8 cellular contexts compared by ENCODE assay signal in the genomic region with DNA sequence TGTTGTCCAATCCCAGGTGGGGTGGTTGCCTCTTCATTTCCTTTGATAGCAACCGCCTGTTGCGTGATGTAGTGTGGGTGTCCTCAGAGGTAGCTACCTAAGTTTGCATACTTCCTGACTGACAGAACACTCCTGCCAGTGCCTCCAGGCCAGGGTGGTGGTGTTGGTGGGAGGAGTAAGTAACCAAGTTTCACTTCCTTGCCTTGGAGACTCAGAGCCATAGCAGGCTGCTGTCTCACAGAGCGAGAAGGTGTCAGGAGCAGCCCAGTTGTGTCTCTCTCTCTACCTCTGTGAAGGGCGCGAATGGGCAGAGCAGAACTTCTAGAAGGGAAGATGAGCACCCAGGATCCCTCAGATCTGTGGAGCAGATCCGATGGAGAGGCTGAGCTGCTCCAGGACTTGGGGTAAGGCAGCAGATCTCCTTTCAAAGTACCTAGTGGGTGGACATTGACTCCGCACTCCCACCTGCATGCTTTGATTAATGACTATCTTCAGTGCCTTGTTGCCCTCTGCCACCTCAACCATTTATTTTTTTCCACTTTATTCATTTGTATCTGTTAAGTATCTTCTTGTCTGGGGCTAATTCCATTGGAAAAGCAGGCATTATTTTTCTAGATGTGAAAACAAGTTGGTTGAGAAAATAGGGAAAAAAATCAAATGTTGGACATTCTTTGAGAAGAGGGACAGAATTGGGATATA. TPM values are rescaled to one million over a fixed set of nuclear protein-coding genes. Genes with fewer than 3 reads are reported as not detected.
DNase-seq lines count a peak whose midpoint lies in the region; ATAC-seq, FAIRE-seq and TF ChIP-seq lines count a peak whose summit lies in the region.

A gene with protein sequence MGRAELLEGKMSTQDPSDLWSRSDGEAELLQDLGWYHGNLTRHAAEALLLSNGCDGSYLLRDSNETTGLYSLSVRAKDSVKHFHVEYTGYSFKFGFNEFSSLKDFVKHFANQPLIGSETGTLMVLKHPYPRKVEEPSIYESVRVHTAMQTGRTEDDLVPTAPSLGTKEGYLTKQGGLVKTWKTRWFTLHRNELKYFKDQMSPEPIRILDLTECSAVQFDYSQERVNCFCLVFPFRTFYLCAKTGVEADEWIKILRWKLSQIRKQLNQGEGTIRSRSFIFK (plus strand): TSS at position 217 of the 699 bp plus-strand sequence. CDS start 87 bp downstream, at position 304.

- FAIRE-seq in K562 (lab: Jason Lieb, UNC) = no peak

- H3K18ac ChIP-seq in neuronal stem cell (ENCODE audit: low read length) = no peak within 1 kb of the TSS

- intact Hi-C loops in K562 (cut with micrococcal nuclease) = no loop called here
- intact Hi-C loops in upper lobe of right lung (cut with DNase I) = no loop called here

- H3K27me3 ChIP-seq in K562 (ENCODE audit: control insufficient read depth in 2 of 2, insufficient read depth in 2 of 2, low read length in 2 of 2) (no peaks in the 10 kb centered on the region), neuronal stem cell (ENCODE audit: control insufficient read depth in 3 of 3, insufficient read depth in 3 of 3, low read depth in 1 of 3, low read length in 3 of 3) (peaks cover 0 to 19% (median 0%) of the 10 kb centered on the region in 3 experiments), upper lobe of right lung (no peaks in the 10 kb centered on the region)

- peak; percentile 96 for ATAC-seq in HG03159 (IDR thresholded peaks at IDR 0.05; ENCODE audit: unreplicated experiment)
- ATAC-seq in K562 = peak; percentile 65
- peak; percentile 89 for ATAC-seq in upper lobe of right lung

- no peaks in the 10 kb centered on the region for H3K9me1 ChIP-seq in K562 (ENCODE audit: control insufficient read depth, insufficient read depth, low read length)

- no TSS peak for BruUV-seq in K562 (replicated peaks; lab: Mats Ljungman, UMichigan)

- no peak within 1 kb of the TSS for H3K23ac ChIP-seq in neuronal stem cell (ENCODE audit: low read depth, low read length, poor library complexity)

- H2AFZ ChIP-seq in K562 (ENCODE audit: low read depth, low read length) = peak within 1 kb of the TSS; percentile 75
- peak within 1 kb of the TSS; percentile 3 for H2AFZ ChIP-seq in neuronal stem cell (ENCODE audit: low read length)

- POLR2A ChIA-PET in K562 (lab: Yijun Ruan, JAX) = interaction anchor here (1.1 to 2.6 kb wide), 3 partner anchors 12 to 132 kb away, joined by 3 to 9 read pairs (median 3); no protein-coding TSS in a partner anchor

- H3K4ac ChIP-seq in neuronal stem cell (ENCODE audit: low read length) = no peak within 1 kb of the TSS

- WGBS in K562 (ENCODE audit: insufficient coverage, low coverage, missing lambda C conversion rate) = 54% methylated on average over 7 of the region's 7 CpGs
- no CpG with 5 or more reads among the region's 7 CpGs for whole genome bisulfite sequencing in neuronal stem cell (ENCODE audit: extremely low coverage in 2 of 2, insufficient read length in 2 of 2, insufficient replicate concordance in 1 of 2), 2 donors

- H3K9me3 ChIP-seq in K562 (replicated peaks; ENCODE audit: control insufficient read depth, insufficient read depth, low read depth, low read length) = no peaks in the 10 kb centered on the region
- no peaks in the 10 kb centered on the region for H3K9me3 ChIP-seq in neuronal stem cell (replicated peaks in 1 of 2; ENCODE audit: control insufficient read depth in 2 of 2, insufficient read depth in 1 of 2, low read depth in 1 of 2, low read length in 2 of 2)
- H3K9me3 ChIP-seq in upper lobe of right lung = no peaks in the 10 kb centered on the region

- no peak within 1 kb of the TSS for H3K4me3 ChIP-seq in K562
- H3K4me3 ChIP-seq in neuronal stem cell (ENCODE audit: low read length in 2 of 2) = no peak within 1 kb of the TSS
- H3K4me3 ChIP-seq in upper lobe of right lung = peak within 1 kb of the TSS; percentile 49

- no peaks in the 10 kb centered on the region for H4K20me1 ChIP-seq in K562 (replicated peaks; ENCODE audit: control insufficient read depth, insufficient read depth, low read length)

- H3K9ac ChIP-seq in K562 (ENCODE audit: insufficient read depth in 1 of 2, low read depth in 2 of 2, low read length in 2 of 2) (peak within 1 kb of the TSS in 1 of 2 experiments; percentile 11; a peak in 2 of 4 replicates), neuronal stem cell (ENCODE audit: low read depth, low read length, poor library complexity) (no peak within 1 kb of the TSS)

- no peak within 1 kb of the TSS for H2BK5ac ChIP-seq in neuronal stem cell (ENCODE audit: low read length)

- peaks cover 6 to 20% of the 10 kb centered on the region in 2 experiments; a peak in 3 of 5 replicates for H3K4me1 ChIP-seq in K562 (replicated peaks in 1 of 2; ENCODE audit: control insufficient read depth in 2 of 2, insufficient read depth in 2 of 2, low read length in 2 of 2)
- H3K4me1 ChIP-seq in neuronal stem cell (ENCODE audit: control insufficient read depth in 2 of 2, insufficient read depth in 1 of 2, low read depth in 1 of 2, low read length in 2 of 2) = no peaks in the 10 kb centered on the region
- peaks cover 4% of the 10 kb centered on the region for H3K4me1 ChIP-seq in upper lobe of right lung

- H4K8ac ChIP-seq in neuronal stem cell (ENCODE audit: low read depth, low read length) = no peak within 1 kb of the TSS

- H3K4me2 ChIP-seq in K562 (ENCODE audit: insufficient read depth, low read length) (peak within 1 kb of the TSS; percentile 58), neuronal stem cell (ENCODE audit: insufficient read depth, low read length, poor library complexity, severe bottlenecking) (no peak within 1 kb of the TSS)

- H2BK15ac ChIP-seq in neuronal stem cell (ENCODE audit: low read length) = no peak within 1 kb of the TSS

- TF ChIP-seq EP300 in K562 (IDR thresholded peaks at IDR 0.05; ENCODE audit: low read length) = no peak

- no peak within 1 kb of the TSS for H2BK120ac ChIP-seq in neuronal stem cell (ENCODE audit: low read depth, low read length)

- no peak for TF ChIP-seq RAD21 in K562 (CRISPR knock-in tag; conservative IDR thresholded peaks at IDR 0.05 in 1 of 2, IDR thresholded peaks at IDR 0.05 in 1 of 2)

- H2BK12ac ChIP-seq in neuronal stem cell (ENCODE audit: low read length) = no peak within 1 kb of the TSS

- no peaks in the 10 kb centered on the region for H3K79me1 ChIP-seq in neuronal stem cell (ENCODE audit: low read depth, low read length)

- no peak within 1 kb of the TSS for H2AK5ac ChIP-seq in neuronal stem cell (ENCODE audit: low read depth, low read length)

- DNase-seq in GM19238 (ENCODE audit: insufficient read length, low spot score) = peak; percentile 58
- peak; percentile 59 for DNase-seq in T-helper 9 cell
- no peak for DNase-seq in K562 (ENCODE audit: extremely low read depth in 1 of 4, low spot score in 3 of 4)
- DNase-seq in neuronal stem cell (ENCODE audit: low spot score) = no peak
- peak; percentile 74 for DNase-seq in upper lobe of right lung
- no peak for DNase-seq in NK-92 (lab: John Stamatoyannopoulos, UW; ENCODE audit: unreplicated experiment)
- DNase-seq in NCI-H748 treated with DMSO at 0.1 percent for 48 hours (lab: John Stamatoyannopoulos, UW) = no peak

- H3K79me2 ChIP-seq in K562 (ENCODE audit: control insufficient read depth, insufficient read depth, low read length) = no peaks in the 10 kb centered on the region

- no peak for TF ChIP-seq POLR2A in K562 (conservative IDR thresholded peaks at IDR 0.05)

- no peak within 1 kb of the TSS for H4K91ac ChIP-seq in neuronal stem cell (ENCODE audit: low read depth, low read length, poor library complexity)

- in situ Hi-C loops in K562 (cut with MboI) = no loop called here

- no peak within 1 kb of the TSS for H3K27ac ChIP-seq in K562 (ENCODE audit: extremely low read depth, low read depth, low read length)
- no peak within 1 kb of the TSS for H3K27ac ChIP-seq in neuronal stem cell (replicated peaks; ENCODE audit: low read length)
- peak within 1 kb of the TSS; percentile 76 for H3K27ac ChIP-seq in upper lobe of right lung

- H3K36me3 ChIP-seq in K562 (ENCODE audit: control insufficient read depth, insufficient read depth, low read length) (no peaks in the 10 kb centered on the region), neuronal stem cell (replicated peaks in 1 of 2; ENCODE audit: control insufficient read depth in 2 of 2, insufficient read depth in 2 of 2, low read length in 2 of 2) (no peaks in the 10 kb centered on the region), upper lobe of right lung (no peaks in the 10 kb centered on the region)

- TF ChIP-seq CTCF in K562 (IDR thresholded peaks at IDR 0.05 in 2 of 3, conservative IDR thresholded peaks at IDR 0.05 in 1 of 3; ENCODE audit: insufficient read depth in 2 of 3, low read depth in 1 of 3, low read length in 3 of 3) = no peak
- TF ChIP-seq CTCF in upper lobe of right lung (IDR thresholded peaks at IDR 0.05) = no peak

- CTCF ChIA-PET in K562 (lab: Yijun Ruan, JAX; ENCODE audit: low intra/inter-chr PET ratio) = no interaction called here

- no peak within 1 kb of the TSS for H3K14ac ChIP-seq in neuronal stem cell (ENCODE audit: low read length)

TF ChIP-seq in K562, 482 proteins besides CTCF, POLR2A, EP300 and RAD21 (continues in another document):
- TF ChIP-seq ESRRA (IDR thresholded peaks at IDR 0.05; ENCODE audit: borderline replicate concordance, low read depth) (no peak), BRD9 (IDR thresholded peaks at IDR 0.05; ENCODE audit: low read depth, partially characterized antibody) (no peak)

RNA-seq across cellular contexts. Expression of the gene that starts here (rescaled TPM):
- total RNA-seq in K562 (2011; cell fraction: chromatin; rRNA removed; ENCODE audit: low replicate concordance) = 0.95 and 1.5 TPM in 2 replicates
- 0.83 and 0.92 TPM in 2 replicates for total RNA-seq in K562 (2011; cell fraction: nucleolus; rRNA removed)
- total RNA-seq in K562 (2011; cell fraction: nucleoplasm; rRNA removed) = 0.59 and 1.6 TPM in 2 replicates
- 1.1 and 2.2 TPM in 2 replicates for total RNA-seq in K562 (2014; rRNA removed)
- 4.0 and 5.2 TPM in 2 replicates for total RNA-seq in K562 (2014; rRNA removed; fragmentation: Illumina TruSeq; extraction: Trizol)
- 3.7 and 4.2 TPM in 2 replicates for total RNA-seq in K562 (2015; rRNA removed; fragmentation: Illumina TruSeq; extraction: Trizol)
- 2.0 and 2.2 TPM in 2 replicates for total RNA-seq in K562 (2021)
- 1.4 and 1.9 TPM in 2 replicates for polyA plus RNA-seq in K562 (2011; rRNA removed)
- 0.47 and 0.51 TPM in 2 replicates for polyA plus RNA-seq in K562 (2011; cell fraction: cytosol; rRNA removed)
- 0.56 and 0.78 TPM in 2 replicates for polyA plus RNA-seq in K562 (2011; cell fraction: nucleus; rRNA removed)
- polyA plus RNA-seq in K562 (2012) = 3.2 and 5.8 TPM in 2 replicates
- polyA plus RNA-seq in K562 (2014; fragmentation: Illumina TruSeq; extraction: Trizol) = 3.1 and 3.6 TPM in 2 replicates
- 1 to 10 TPM; 6.4 to 7.2 TPM for polyA plus RNA-seq in K562 (2014; fragmentation: Nextera tagmentation; extraction: Ambion mirVana)
- 2.9 and 3.4 TPM in 2 replicates for polyA plus RNA-seq in K562 (2014; rRNA removed)
- polyA minus RNA-seq in K562 (2011; rRNA and poly(A)+ RNA removed) = 1.4 and 2.4 TPM in 2 replicates
- 0.57 and 0.91 TPM in 2 replicates for polyA minus RNA-seq in K562 (2011; cell fraction: cytosol; rRNA and poly(A)+ RNA removed)
- polyA minus RNA-seq in K562 (2011; cell fraction: nucleus; rRNA and poly(A)+ RNA removed) = 0.56 and 0.94 TPM in 2 replicates
- polyA plus RNA-seq in neuronal stem cell (2013, experiment 1 of 2) = not detected
- not detected for polyA plus RNA-seq in neuronal stem cell (2013, experiment 2 of 2)
- 8.9 TPM for total RNA-seq in upper lobe of right lung

Comparison
In these comparisons a context has a peak if more than half of its experiments do, and no peak if none do; other contexts are left out.
1. DNase-seq: peak in GM19238 (single experiment), T-helper 9 cell (single experiment) and upper lobe of right lung (single experiment); none in K562 (0 of 4), neuronal stem cell (single experiment), NK-92 (single experiment) and NCI-H748 treated with DMSO at 0.1 percent for 48 hours (single experiment).
2. Peak in every context shown above with its lines, with median percentiles within 50 percentile points of each other: ATAC-seq.